ENCODE assay signal across 9 cellular contexts in the genomic region with DNA sequence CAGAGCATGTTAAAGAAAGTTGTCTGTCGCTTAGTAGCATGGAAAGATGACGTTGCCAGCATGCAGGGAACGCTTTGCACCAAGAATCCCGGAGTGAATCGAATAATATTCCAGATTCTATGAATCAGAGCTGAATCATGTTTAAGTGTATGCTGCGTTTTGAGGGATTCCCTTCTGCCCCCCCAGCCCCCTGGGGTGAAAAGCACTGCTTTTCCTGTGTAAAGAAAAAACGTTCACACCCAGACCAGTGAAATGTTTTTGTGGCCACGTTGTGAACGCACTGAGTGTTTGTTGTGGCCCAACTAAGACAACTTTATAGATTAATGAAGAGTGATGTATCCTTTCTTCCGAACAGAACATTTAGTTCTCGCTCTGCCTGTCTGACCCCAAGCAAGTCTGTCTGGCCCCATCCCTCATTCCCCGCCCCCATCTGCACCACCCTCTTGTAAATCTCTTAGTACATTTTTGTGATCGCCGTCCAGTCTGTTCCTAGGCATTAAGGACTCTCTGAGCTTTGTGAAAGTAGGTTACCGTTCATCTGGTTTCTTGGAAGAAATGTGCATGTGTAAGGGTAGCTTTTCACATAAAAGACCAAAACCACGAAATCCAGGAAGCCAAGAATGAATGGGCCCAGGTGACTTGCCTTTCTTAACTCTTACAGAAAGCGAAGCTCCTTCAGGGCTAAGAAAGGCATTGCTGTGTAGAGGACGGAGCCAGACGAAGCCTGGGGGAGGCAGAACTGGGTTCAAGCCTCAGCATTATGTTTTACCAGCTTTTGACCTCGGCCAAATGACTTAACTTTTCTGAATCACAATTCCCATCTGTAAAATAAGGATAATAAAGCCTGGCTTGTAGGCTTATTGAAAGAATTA.
DNase-seq lines count a peak whose midpoint lies in the region; ATAC-seq and TF ChIP-seq lines count a peak whose summit lies in the region.
"Had no signal": no experiment of that assay in that cellular context is flagged by ENCODE, and none has a peak within 500 bp of the region (broad histone marks: within the 10 kb centered on the region; RNA-seq: fewer than 3 reads in every experiment).

No MANE protein-coding gene starts in this region.

- peak overlapping the region; percentile 70 for H2AK5ac ChIP-seq in mesenchymal stem cell (ENCODE audit: low read length, severe bottlenecking)

- H3K9me3 ChIP-seq in left ventricle myocardium inferior (replicated peaks) (no peaks in the 10 kb centered on the region), adipocyte (ENCODE audit: control insufficient read depth, low read length) (no peaks in the 10 kb centered on the region), mesenchymal stem cell (ENCODE audit: control insufficient read depth, low read length) (no peaks in the 10 kb centered on the region)

- H3K4me2 ChIP-seq in mesenchymal stem cell (ENCODE audit: low read length, poor library complexity, severe bottlenecking): peak overlapping the region; percentile 48

- no peak overlapping the region for H2BK120ac ChIP-seq in mesenchymal stem cell (ENCODE audit: low read depth, low read length)

- TF ChIP-seq CTCF in left ventricle myocardium inferior (IDR thresholded peaks at IDR 0.05; ENCODE audit: borderline replicate concordance): no peak

- intact Hi-C loops in left ventricle myocardium inferior (cut with micrococcal nuclease): no loop called here
- intact Hi-C loops in Right ventricle myocardium superior (cut with DNase I): loop anchor here (5.0 kb wide), 1 partner anchor 103 kb away; a partner anchor contains a TSS

- no peak overlapping the region for H3K14ac ChIP-seq in mesenchymal stem cell (ENCODE audit: low read length in 2 of 2)

- H4K91ac ChIP-seq in mesenchymal stem cell (ENCODE audit: low read length): no peak overlapping the region

- no peaks in the 10 kb centered on the region for H3K36me3 ChIP-seq in left ventricle myocardium inferior
- no peaks in the 10 kb centered on the region for H3K36me3 ChIP-seq in adipocyte (ENCODE audit: control insufficient read depth, insufficient read depth, low read length, severe bottlenecking)
- H3K36me3 ChIP-seq in mesenchymal stem cell (ENCODE audit: control insufficient read depth in 1 of 2, insufficient read depth in 2 of 2, low read depth in 1 of 2, low read length in 2 of 2): peaks cover 0 to 4% of the 10 kb centered on the region in 2 experiments

- no peak overlapping the region for H3K4me3 ChIP-seq in left ventricle myocardium inferior
- H3K4me3 ChIP-seq in adipocyte (ENCODE audit: low read length): peak overlapping the region; percentile 48
- peak overlapping the region in 1 of 2 experiments; percentile 50 for H3K4me3 ChIP-seq in mesenchymal stem cell (ENCODE audit: insufficient read depth in 1 of 2, low read depth in 1 of 2, low read length in 2 of 2)

- H3K4me1 ChIP-seq in left ventricle myocardium inferior (peaks cover 100% of the 10 kb centered on the region), adipocyte (ENCODE audit: control insufficient read depth, insufficient read depth, low read length) (peaks cover 49% of the 10 kb centered on the region), mesenchymal stem cell (ENCODE audit: control insufficient read depth, insufficient read depth, low read depth, low read length) (peaks cover 18% of the 10 kb centered on the region)

- H3K27ac ChIP-seq in left ventricle myocardium inferior (replicated peaks): peak overlapping the region; percentile 94
- peak overlapping the region; percentile 26 for H3K27ac ChIP-seq in mesenchymal stem cell (ENCODE audit: low read length, poor library complexity, severe bottlenecking)

- no peak overlapping the region for H3K23ac ChIP-seq in mesenchymal stem cell (ENCODE audit: low read length in 2 of 2)

- H4K8ac ChIP-seq in mesenchymal stem cell (ENCODE audit: low read length): no peak overlapping the region

- WGBS in mesenchymal stem cell: 28% methylated on average over 16 of the region's 20 CpGs

- H3K18ac ChIP-seq in mesenchymal stem cell (ENCODE audit: low read depth in 1 of 2, low read length in 2 of 2): peak overlapping the region in 1 of 2 experiments; percentile 72

- no peak overlapping the region for H2AFZ ChIP-seq in mesenchymal stem cell (ENCODE audit: low read depth, low read length)

- no peak overlapping the region for H3K4ac ChIP-seq in mesenchymal stem cell (ENCODE audit: low read depth in 1 of 2, low read length in 2 of 2)

- peaks cover 38% of the 10 kb centered on the region for H3K79me1 ChIP-seq in mesenchymal stem cell (replicated peaks; ENCODE audit: low read length, poor library complexity, severe bottlenecking)

- H3K27me3 ChIP-seq in left ventricle myocardium inferior (ENCODE audit: low read depth) (no peaks in the 10 kb centered on the region), adipocyte (replicated peaks; ENCODE audit: control insufficient read depth, insufficient read depth, low read length) (no peaks in the 10 kb centered on the region), mesenchymal stem cell (ENCODE audit: control insufficient read depth in 1 of 2, insufficient read depth in 1 of 2, low read length in 2 of 2) (no peaks in the 10 kb centered on the region)

- no peak overlapping the region for H2BK15ac ChIP-seq in mesenchymal stem cell (ENCODE audit: low read depth, poor library complexity, severe bottlenecking)

- H3K9ac ChIP-seq in adipocyte (ENCODE audit: low read length) (peak overlapping the region; percentile 41), mesenchymal stem cell (ENCODE audit: low read length) (peak overlapping the region; percentile 27)

- H2BK12ac ChIP-seq in mesenchymal stem cell (ENCODE audit: low read length in 2 of 2): no peak overlapping the region

- peak overlapping the region; percentile 24 for H2BK5ac ChIP-seq in mesenchymal stem cell (ENCODE audit: low read depth, low read length, poor library complexity, severe bottlenecking)

- no peak for ATAC-seq in Right ventricle myocardium superior (ENCODE audit: poor library complexity)
- no peak for ATAC-seq in HG03439 (IDR thresholded peaks at IDR 0.05; ENCODE audit: unreplicated experiment)
- ATAC-seq in GM18861 (IDR thresholded peaks at IDR 0.05; ENCODE audit: unreplicated experiment): no peak
- no peak for ATAC-seq in GM21576 (IDR thresholded peaks at IDR 0.05; ENCODE audit: unreplicated experiment)
- ATAC-seq: left colon had no signal

- DNase-seq in left ventricle myocardium inferior (no peak), Right ventricle myocardium superior (no peak), adipocyte (ENCODE audit: low read depth) (peak; percentile 40), mesenchymal stem cell (peak; percentile 87), NCI-H128 (lab: John Stamatoyannopoulos, UW; ENCODE audit: unreplicated experiment) (no peak)

Comparison
In these comparisons a context has a peak if more than half of its experiments do, and no peak if none do; other contexts are left out.
1. DNase-seq: peak in adipocyte (single experiment) and mesenchymal stem cell (single experiment); none in left ventricle myocardium inferior (single experiment), Right ventricle myocardium superior (single experiment) and NCI-H128 (single experiment).